ENCODE assay signal across 1 cellular context in the genomic region with DNA sequence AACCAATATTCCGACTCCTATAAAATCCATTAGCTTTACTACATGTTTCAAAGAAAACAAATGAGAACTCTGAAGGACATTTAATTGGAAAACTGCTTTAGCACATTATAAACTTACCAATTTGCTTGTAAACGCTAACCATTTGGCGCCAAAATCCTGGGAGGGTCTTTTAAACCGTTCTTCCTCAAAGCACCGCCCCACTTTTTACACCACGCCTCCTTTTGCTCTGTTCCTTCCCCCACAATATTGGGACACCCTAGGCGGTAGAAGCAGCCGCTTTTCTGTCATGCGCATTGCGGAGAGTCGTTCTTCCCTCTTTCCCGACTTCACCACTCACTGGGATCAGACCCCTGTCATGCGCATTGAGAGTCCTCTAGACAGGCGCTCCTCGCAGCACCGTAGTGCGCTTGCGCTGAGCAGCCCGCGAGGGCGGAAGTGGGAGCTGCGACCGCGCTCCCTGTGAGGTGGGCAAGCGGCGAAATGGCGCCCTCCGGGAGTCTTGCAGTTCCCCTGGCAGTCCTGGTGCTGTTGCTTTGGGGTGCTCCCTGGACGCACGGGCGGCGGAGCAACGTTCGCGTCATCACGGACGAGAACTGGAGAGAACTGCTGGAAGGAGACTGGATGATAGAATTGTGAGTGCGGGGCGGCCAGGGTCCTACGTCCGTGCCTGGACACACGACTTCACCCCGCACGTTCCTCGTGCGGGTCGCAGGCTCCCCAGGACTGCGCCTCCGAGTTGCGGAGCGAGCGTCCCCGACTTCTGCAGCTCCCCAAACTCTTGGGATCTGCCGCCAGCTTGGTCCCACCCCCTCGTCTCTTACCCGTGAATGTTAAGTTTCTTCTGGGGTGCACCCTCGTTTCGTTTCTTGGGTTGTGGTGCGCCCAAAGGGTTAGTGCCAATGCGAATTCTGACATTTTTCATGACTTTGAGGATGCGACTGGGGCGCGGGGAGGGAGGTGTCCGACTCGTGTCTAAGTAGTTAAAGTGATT.
A peak's percentile ranks its signal among the peaks of the same experiment; 100 is the strongest.
TF ChIP-seq lines count a peak whose summit lies in the region.

A gene with protein sequence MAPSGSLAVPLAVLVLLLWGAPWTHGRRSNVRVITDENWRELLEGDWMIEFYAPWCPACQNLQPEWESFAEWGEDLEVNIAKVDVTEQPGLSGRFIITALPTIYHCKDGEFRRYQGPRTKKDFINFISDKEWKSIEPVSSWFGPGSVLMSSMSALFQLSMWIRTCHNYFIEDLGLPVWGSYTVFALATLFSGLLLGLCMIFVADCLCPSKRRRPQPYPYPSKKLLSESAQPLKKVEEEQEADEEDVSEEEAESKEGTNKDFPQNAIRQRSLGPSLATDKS (plus strand): TSS at position 435 of the 991 bp plus-strand sequence. CDS start 46 bp downstream, at position 481.

TF ChIP-seq in GM12878, 131 proteins besides CTCF, POLR2A, EP300 and RAD21 (continued from another document and continues in another):
- TF ChIP-seq RAD51 (IDR thresholded peaks at IDR 0.05), result no peak
- TF ChIP-seq CHD2 (IDR thresholded peaks at IDR 0.05; ENCODE audit: borderline replicate concordance, low read depth, low read length), result no peak
- TF ChIP-seq ESRRA (IDR thresholded peaks at IDR 0.05; ENCODE audit: low read length), result no peak
- TF ChIP-seq IRF4 (IDR thresholded peaks at IDR 0.05; ENCODE audit: low read depth, low read length), result peak; percentile 74; the same call in 1 of the 2 replicates
- TF ChIP-seq, protein P1, sequence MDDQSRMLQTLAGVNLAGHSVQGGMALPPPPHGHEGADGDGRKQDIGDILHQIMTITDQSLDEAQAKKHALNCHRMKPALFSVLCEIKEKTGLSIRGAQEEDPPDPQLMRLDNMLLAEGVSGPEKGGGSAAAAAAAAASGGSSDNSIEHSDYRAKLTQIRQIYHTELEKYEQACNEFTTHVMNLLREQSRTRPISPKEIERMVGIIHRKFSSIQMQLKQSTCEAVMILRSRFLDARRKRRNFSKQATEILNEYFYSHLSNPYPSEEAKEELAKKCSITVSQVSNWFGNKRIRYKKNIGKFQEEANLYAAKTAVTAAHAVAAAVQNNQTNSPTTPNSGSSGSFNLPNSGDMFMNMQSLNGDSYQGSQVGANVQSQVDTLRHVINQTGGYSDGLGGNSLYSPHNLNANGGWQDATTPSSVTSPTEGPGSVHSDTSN (IDR thresholded peaks at IDR 0.05; ENCODE audit: insufficient replicate concordance, low read depth, low read length), result peak; percentile 4
- TF ChIP-seq DPF2 (IDR thresholded peaks at IDR 0.05), result peak; percentile 85
- peak; percentile 35; the same call in 1 of the 2 replicates for TF ChIP-seq CREM (IDR thresholded peaks at IDR 0.05; ENCODE audit: low read depth)
- TF ChIP-seq NFXL1 (IDR thresholded peaks at IDR 0.05; ENCODE audit: borderline replicate concordance), result no peak
- TF ChIP-seq, protein P2, sequence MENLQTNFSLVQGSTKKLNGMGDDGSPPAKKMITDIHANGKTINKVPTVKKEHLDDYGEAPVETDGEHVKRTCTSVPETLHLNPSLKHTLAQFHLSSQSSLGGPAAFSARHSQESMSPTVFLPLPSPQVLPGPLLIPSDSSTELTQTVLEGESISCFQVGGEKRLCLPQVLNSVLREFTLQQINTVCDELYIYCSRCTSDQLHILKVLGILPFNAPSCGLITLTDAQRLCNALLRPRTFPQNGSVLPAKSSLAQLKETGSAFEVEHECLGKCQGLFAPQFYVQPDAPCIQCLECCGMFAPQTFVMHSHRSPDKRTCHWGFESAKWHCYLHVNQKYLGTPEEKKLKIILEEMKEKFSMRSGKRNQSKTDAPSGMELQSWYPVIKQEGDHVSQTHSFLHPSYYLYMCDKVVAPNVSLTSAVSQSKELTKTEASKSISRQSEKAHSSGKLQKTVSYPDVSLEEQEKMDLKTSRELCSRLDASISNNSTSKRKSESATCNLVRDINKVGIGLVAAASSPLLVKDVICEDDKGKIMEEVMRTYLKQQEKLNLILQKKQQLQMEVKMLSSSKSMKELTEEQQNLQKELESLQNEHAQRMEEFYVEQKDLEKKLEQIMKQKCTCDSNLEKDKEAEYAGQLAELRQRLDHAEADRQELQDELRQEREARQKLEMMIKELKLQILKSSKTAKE (IDR thresholded peaks at IDR 0.05; ENCODE audit: low read depth, poor library complexity, severe bottlenecking), result no peak
- peak; percentile 96 for TF ChIP-seq POLR2AphosphoS5 (IDR thresholded peaks at IDR 0.05; ENCODE audit: low read length)
- TF ChIP-seq, protein P3, sequence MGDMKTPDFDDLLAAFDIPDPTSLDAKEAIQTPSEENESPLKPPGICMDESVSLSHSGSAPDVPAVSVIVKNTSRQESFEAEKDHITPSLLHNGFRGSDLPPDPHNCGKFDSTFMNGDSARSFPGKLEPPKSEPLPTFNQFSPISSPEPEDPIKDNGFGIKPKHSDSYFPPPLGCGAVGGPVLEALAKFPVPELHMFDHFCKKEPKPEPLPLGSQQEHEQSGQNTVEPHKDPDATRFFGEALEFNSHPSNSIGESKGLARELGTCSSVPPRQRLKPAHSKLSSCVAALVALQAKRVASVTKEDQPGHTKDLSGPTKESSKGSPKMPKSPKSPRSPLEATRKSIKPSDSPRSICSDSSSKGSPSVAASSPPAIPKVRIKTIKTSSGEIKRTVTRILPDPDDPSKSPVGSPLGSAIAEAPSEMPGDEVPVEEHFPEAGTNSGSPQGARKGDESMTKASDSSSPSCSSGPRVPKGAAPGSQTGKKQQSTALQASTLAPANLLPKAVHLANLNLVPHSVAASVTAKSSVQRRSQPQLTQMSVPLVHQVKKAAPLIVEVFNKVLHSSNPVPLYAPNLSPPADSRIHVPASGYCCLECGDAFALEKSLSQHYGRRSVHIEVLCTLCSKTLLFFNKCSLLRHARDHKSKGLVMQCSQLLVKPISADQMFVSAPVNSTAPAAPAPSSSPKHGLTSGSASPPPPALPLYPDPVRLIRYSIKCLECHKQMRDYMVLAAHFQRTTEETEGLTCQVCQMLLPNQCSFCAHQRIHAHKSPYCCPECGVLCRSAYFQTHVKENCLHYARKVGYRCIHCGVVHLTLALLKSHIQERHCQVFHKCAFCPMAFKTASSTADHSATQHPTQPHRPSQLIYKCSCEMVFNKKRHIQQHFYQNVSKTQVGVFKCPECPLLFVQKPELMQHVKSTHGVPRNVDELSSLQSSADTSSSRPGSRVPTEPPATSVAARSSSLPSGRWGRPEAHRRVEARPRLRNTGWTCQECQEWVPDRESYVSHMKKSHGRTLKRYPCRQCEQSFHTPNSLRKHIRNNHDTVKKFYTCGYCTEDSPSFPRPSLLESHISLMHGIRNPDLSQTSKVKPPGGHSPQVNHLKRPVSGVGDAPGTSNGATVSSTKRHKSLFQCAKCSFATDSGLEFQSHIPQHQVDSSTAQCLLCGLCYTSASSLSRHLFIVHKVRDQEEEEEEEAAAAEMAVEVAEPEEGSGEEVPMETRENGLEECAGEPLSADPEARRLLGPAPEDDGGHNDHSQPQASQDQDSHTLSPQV (IDR thresholded peaks at IDR 0.05), result no peak
- TF ChIP-seq JUND (IDR thresholded peaks at IDR 0.05; ENCODE audit: low read depth, low read length), result no peak
- no peak for TF ChIP-seq SMC3 (IDR thresholded peaks at IDR 0.05; ENCODE audit: borderline replicate concordance, low read length)
- peak; percentile 95 for TF ChIP-seq IKZF1 (conservative IDR thresholded peaks at IDR 0.05)
- no peak for TF ChIP-seq KAT2A (conservative IDR thresholded peaks at IDR 0.05; ENCODE audit: control insufficient read depth, low read depth, low read length)
- TF ChIP-seq, protein P4, sequence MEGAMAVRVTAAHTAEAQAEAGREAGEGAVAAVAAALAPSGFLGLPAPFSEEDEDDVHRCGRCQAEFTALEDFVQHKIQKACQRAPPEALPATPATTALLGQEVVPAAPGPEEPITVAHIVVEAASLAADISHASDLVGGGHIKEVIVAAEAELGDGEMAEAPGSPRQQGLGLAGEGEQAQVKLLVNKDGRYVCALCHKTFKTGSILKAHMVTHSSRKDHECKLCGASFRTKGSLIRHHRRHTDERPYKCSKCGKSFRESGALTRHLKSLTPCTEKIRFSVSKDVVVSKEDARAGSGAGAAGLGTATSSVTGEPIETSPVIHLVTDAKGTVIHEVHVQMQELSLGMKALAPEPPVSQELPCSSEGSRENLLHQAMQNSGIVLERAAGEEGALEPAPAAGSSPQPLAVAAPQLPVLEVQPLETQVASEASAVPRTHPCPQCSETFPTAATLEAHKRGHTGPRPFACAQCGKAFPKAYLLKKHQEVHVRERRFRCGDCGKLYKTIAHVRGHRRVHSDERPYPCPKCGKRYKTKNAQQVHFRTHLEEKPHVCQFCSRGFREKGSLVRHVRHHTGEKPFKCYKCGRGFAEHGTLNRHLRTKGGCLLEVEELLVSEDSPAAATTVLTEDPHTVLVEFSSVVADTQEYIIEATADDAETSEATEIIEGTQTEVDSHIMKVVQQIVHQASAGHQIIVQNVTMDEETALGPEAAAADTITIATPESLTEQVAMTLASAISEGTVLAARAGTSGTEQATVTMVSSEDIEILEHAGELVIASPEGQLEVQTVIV (IDR thresholded peaks at IDR 0.05; ENCODE audit: borderline replicate concordance, partially characterized antibody), result peak; percentile 48
- no peak for TF ChIP-seq FOXM1 (IDR thresholded peaks at IDR 0.05; ENCODE audit: low read depth, low read length)
- TF ChIP-seq TBL1XR1 (IDR thresholded peaks at IDR 0.05; ENCODE audit: low read depth, low read length), result no peak
- TF ChIP-seq TCF7 (IDR thresholded peaks at IDR 0.05; ENCODE audit: borderline replicate concordance), result no peak
- TF ChIP-seq, protein P5, sequence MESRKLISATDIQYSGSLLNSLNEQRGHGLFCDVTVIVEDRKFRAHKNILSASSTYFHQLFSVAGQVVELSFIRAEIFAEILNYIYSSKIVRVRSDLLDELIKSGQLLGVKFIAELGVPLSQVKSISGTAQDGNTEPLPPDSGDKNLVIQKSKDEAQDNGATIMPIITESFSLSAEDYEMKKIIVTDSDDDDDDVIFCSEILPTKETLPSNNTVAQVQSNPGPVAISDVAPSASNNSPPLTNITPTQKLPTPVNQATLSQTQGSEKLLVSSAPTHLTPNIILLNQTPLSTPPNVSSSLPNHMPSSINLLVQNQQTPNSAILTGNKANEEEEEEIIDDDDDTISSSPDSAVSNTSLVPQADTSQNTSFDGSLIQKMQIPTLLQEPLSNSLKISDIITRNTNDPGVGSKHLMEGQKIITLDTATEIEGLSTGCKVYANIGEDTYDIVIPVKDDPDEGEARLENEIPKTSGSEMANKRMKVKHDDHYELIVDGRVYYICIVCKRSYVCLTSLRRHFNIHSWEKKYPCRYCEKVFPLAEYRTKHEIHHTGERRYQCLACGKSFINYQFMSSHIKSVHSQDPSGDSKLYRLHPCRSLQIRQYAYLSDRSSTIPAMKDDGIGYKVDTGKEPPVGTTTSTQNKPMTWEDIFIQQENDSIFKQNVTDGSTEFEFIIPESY (IDR thresholded peaks at IDR 0.05), result no peak
- TF ChIP-seq CBX3 (IDR thresholded peaks at IDR 0.05; ENCODE audit: borderline replicate concordance, low read depth), result no peak
- peak; percentile 57 for TF ChIP-seq RUNX3 (IDR thresholded peaks at IDR 0.05; ENCODE audit: low read length)
- TF ChIP-seq HDGF (IDR thresholded peaks at IDR 0.05), result 0 out of 2 replicates have a peak, but pooled peaks have one; percentile 43
- no peak for TF ChIP-seq ZNF24 (IDR thresholded peaks at IDR 0.05)
- TF ChIP-seq, protein P6, sequence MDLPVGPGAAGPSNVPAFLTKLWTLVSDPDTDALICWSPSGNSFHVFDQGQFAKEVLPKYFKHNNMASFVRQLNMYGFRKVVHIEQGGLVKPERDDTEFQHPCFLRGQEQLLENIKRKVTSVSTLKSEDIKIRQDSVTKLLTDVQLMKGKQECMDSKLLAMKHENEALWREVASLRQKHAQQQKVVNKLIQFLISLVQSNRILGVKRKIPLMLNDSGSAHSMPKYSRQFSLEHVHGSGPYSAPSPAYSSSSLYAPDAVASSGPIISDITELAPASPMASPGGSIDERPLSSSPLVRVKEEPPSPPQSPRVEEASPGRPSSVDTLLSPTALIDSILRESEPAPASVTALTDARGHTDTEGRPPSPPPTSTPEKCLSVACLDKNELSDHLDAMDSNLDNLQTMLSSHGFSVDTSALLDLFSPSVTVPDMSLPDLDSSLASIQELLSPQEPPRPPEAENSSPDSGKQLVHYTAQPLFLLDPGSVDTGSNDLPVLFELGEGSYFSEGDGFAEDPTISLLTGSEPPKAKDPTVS (IDR thresholded peaks at IDR 0.05; ENCODE audit: low read depth, low read length), result no peak
- peak; percentile 79; the same call in 1 of the 3 replicates for TF ChIP-seq POU2F2 (IDR thresholded peaks at IDR 0.05; ENCODE audit: borderline replicate concordance, low read depth, low read length)
- TF ChIP-seq, protein P7, sequence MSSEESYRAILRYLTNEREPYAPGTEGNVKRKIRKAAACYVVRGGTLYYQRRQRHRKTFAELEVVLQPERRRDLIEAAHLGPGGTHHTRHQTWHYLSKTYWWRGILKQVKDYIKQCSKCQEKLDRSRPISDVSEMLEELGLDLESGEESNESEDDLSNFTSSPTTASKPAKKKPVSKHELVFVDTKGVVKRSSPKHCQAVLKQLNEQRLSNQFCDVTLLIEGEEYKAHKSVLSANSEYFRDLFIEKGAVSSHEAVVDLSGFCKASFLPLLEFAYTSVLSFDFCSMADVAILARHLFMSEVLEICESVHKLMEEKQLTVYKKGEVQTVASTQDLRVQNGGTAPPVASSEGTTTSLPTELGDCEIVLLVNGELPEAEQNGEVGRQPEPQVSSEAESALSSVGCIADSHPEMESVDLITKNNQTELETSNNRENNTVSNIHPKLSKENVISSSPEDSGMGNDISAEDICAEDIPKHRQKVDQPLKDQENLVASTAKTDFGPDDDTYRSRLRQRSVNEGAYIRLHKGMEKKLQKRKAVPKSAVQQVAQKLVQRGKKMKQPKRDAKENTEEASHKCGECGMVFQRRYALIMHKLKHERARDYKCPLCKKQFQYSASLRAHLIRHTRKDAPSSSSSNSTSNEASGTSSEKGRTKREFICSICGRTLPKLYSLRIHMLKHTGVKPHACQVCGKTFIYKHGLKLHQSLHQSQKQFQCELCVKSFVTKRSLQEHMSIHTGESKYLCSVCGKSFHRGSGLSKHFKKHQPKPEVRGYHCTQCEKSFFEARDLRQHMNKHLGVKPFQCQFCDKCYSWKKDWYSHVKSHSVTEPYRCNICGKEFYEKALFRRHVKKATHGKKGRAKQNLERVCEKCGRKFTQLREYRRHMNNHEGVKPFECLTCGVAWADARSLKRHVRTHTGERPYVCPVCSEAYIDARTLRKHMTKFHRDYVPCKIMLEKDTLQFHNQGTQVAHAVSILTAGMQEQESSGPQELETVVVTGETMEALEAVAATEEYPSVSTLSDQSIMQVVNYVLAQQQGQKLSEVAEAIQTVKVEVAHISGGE (CRISPR knock-in tag; IDR thresholded peaks at IDR 0.05), result no peak
- TF ChIP-seq, protein P8, sequence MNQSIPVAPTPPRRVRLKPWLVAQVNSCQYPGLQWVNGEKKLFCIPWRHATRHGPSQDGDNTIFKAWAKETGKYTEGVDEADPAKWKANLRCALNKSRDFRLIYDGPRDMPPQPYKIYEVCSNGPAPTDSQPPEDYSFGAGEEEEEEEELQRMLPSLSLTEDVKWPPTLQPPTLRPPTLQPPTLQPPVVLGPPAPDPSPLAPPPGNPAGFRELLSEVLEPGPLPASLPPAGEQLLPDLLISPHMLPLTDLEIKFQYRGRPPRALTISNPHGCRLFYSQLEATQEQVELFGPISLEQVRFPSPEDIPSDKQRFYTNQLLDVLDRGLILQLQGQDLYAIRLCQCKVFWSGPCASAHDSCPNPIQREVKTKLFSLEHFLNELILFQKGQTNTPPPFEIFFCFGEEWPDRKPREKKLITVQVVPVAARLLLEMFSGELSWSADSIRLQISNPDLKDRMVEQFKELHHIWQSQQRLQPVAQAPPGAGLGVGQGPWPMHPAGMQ (IDR thresholded peaks at IDR 0.05; ENCODE audit: borderline replicate concordance), result no peak
- TF ChIP-seq RBBP5 (conservative IDR thresholded peaks at IDR 0.05), result no peak
- TF ChIP-seq ZSCAN29 (IDR thresholded peaks at IDR 0.05), result no peak
- TF ChIP-seq GATAD2B (conservative IDR thresholded peaks at IDR 0.05; ENCODE audit: low read depth), result peak; percentile 93
- no peak for TF ChIP-seq SRF (IDR thresholded peaks at IDR 0.05; ENCODE audit: low read depth in 2 of 2, low read length in 2 of 2)
- TF ChIP-seq MTA2 (IDR thresholded peaks at IDR 0.05; ENCODE audit: low read depth), result peak; percentile 24; the same call in 1 of the 2 replicates
